Comparison of ENCODE assay signal across 13 cellular contexts in the genomic region with DNA sequence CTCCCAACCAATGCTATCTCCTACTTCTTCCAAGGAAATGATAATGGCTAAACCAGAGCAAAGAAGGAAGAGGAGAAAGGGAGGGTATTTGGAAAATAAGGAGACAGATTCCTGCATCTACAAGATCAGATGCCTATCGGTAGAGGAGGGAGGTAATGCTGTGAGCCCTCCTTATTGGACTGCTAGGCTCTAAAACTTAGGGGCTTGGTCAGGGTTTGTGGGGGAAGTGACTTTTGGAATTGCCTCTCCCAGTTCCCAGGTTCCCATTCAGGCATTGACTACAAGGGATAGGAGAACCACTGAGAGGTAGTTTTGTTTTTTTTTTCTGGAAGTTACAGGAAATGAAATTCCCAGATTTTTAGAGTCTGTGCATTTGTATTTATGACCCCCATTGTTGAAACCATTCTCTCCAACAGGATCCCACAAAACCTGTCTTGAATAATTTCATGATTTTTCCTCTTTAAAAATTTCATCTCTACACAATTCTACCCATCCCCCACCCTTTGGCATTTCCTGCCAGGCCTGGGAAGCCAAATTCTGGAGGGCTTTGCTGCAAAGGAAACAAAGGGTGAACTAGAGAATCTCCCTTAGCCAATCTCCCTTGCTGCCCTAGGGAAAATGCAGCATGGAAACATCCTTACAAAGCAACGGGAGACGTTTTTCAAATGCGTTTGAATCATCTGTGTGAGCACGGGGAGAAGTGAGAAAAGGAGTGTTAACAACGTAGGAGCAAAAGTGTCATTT.
DNase-seq lines count a peak whose midpoint lies in the region; ATAC-seq and TF ChIP-seq lines count a peak whose summit lies in the region.
"Had no signal": no experiment of that assay in that cellular context is flagged by ENCODE, and none has a peak within 500 bp of the region (broad histone marks: within the 10 kb centered on the region; RNA-seq: fewer than 3 reads in every experiment).

No MANE protein-coding gene starts in this region.

- H3K9me3 Mint-ChIP-seq in type B pancreatic cell: peaks cover 5% of the 10 kb centered on the region
- H3K9me3 Mint-ChIP-seq: activated naive CD8-positive, alpha-beta T cell treated with anti-CD3 and anti-CD28 coated beads, Interleukin-2, amount 10 ng/mL, durations not matched to agents 7 days and 5 days; stimulated activated naive CD8-positive, alpha-beta T cell treated with anti-CD3 and anti-CD28 coated beads, Interleukin-15, Interleukin-2, amounts not matched to agents 100 ng/mL and 50 ng/mL, for 24 hours had no signal

- ATAC-seq in HG03565 (IDR thresholded peaks at IDR 0.05; ENCODE audit: unreplicated experiment): no peak

- no peaks in the 10 kb centered on the region for H3K36me3 ChIP-seq in cardiac muscle cell

- H3K4me3 Mint-ChIP-seq in type B pancreatic cell: peak overlapping the region; percentile 19
- H3K4me3 Mint-ChIP-seq: activated naive CD8-positive, alpha-beta T cell treated with anti-CD3 and anti-CD28 coated beads, Interleukin-2, amount 10 ng/mL, durations not matched to agents 7 days and 5 days; stimulated activated naive CD8-positive, alpha-beta T cell treated with anti-CD3 and anti-CD28 coated beads, Interleukin-15, Interleukin-2, amounts not matched to agents 100 ng/mL and 50 ng/mL, for 24 hours had no signal

- H3K4me1 ChIP-seq in cardiac muscle cell (ENCODE audit: low read depth): no peaks in the 10 kb centered on the region

- H3K4me3 ChIP-seq in cardiac muscle cell: no peak overlapping the region
- H3K4me3 ChIP-seq: lung had no signal

- peaks cover 25% of the 10 kb centered on the region for H3K36me3 Mint-ChIP-seq in type B pancreatic cell

- DNase-seq in cardiac muscle cell (ENCODE audit: low read depth in 1 of 2, low spot score in 1 of 2) (peak; percentile 31 to 86), cardiac septum (ENCODE audit: low spot score) (no peak), dermis blood vessel endothelial cell (peak; percentile 79), left kidney (ENCODE audit: low read depth, low spot score) (peak; percentile 37), type B pancreatic cell (ENCODE audit: extremely low spot score, unreplicated experiment) (no peak), RPMI8226 (no peak), NCI-H510A treated with DMSO at 0.1 percent for 48 hours (lab: John Stamatoyannopoulos, UW) (no peak)
- DNase-seq: activated CD4-positive, alpha-beta T cell treated with anti-CD3 and anti-CD28 coated beads, Interleukin-2, amount 50 U/mL, for 48 hours; activated naive CD8-positive, alpha-beta T cell treated with anti-CD3 and anti-CD28 coated beads, Interleukin-2, amount 10 ng/mL, durations not matched to agents 7 days and 5 days; DMS53 had no signal

- H3K4me1 Mint-ChIP-seq in type B pancreatic cell (ENCODE audit: unreplicated experiment): peaks cover 19% of the 10 kb centered on the region

- TF ChIP-seq CTCF in cardiac muscle cell (IDR thresholded peaks at IDR 0.05; ENCODE audit: low read depth, low read length) (no peak), type B pancreatic cell (conservative IDR thresholded peaks at IDR 0.05) (no peak)

- H3K27me3 Mint-ChIP-seq in type B pancreatic cell: no peaks in the 10 kb centered on the region
- H3K27me3 Mint-ChIP-seq: activated naive CD8-positive, alpha-beta T cell treated with anti-CD3 and anti-CD28 coated beads, Interleukin-2, amount 10 ng/mL, durations not matched to agents 7 days and 5 days; stimulated activated naive CD8-positive, alpha-beta T cell treated with anti-CD3 and anti-CD28 coated beads, Interleukin-15, Interleukin-2, amounts not matched to agents 100 ng/mL and 50 ng/mL, for 24 hours had no signal

- no peaks in the 10 kb centered on the region for H3K9me3 ChIP-seq in cardiac muscle cell (ENCODE audit: low read depth)

- no peak overlapping the region for H3K27ac ChIP-seq in cardiac muscle cell

- intact Hi-C loops in cardiac septum (cut with DNase I): loop anchor here (5.0 kb wide), 3 partner anchors 47 to 352 kb away; partner anchors contain the start of gene EPAS1

- no peaks in the 10 kb centered on the region for H3K27me3 ChIP-seq in cardiac muscle cell

- peak overlapping the region; percentile 69 for H3K27ac Mint-ChIP-seq in type B pancreatic cell
- H3K27ac Mint-ChIP-seq: activated naive CD8-positive, alpha-beta T cell treated with anti-CD3 and anti-CD28 coated beads, Interleukin-2, amount 10 ng/mL, durations not matched to agents 7 days and 5 days; stimulated activated naive CD8-positive, alpha-beta T cell treated with anti-CD3 and anti-CD28 coated beads, Interleukin-15, Interleukin-2, amounts not matched to agents 100 ng/mL and 50 ng/mL, for 24 hours had no signal

Comparison
In these comparisons a context has a peak if more than half of its experiments do, and no peak if none do; other contexts are left out.
1. DNase-seq: peak in cardiac muscle cell (2 of 2), dermis blood vessel endothelial cell (single experiment) and left kidney (single experiment); none in cardiac septum (single experiment), type B pancreatic cell (single experiment), RPMI8226 (single experiment) and NCI-H510A treated with DMSO at 0.1 percent for 48 hours (single experiment).